21 cellular contexts compared by ENCODE assay signal in genomic region chr14:81245771-81246170, GRCh38.
"Had no signal": no experiment of that assay in that cellular context is flagged by ENCODE, and none has a peak within 500 bp of the region (broad histone marks: within the 10 kb centered on the region; RNA-seq: fewer than 3 reads in every experiment).

No MANE protein-coding gene starts in this region.

- H3K4me1 ChIP-seq: breast epithelium, foreskin keratinocyte, right lobe of liver had no signal

- H3K27ac Mint-ChIP-seq: activated naive CD8-positive, alpha-beta T cell; activated T-cell treated with anti-CD3 and anti-CD28 coated beads, Interleukin-2, amount 50 U/mL, for 24 hours; activated T-helper 17 cell treated with anti-CD3 and anti-CD28 coated beads, Interleukin-2, amount 50 U/mL, for 72 hours; memory B cell; WTC11 had no signal

- H3K27ac ChIP-seq: dorsolateral prefrontal cortex, foreskin keratinocyte, right lobe of liver, thyroid gland had no signal

- H3K9me3 ChIP-seq: right lobe of liver, thyroid gland had no signal

- H3K27me3 ChIP-seq: breast epithelium, dorsolateral prefrontal cortex, foreskin keratinocyte, right lobe of liver, thyroid gland had no signal

- H3K27me3 Mint-ChIP-seq: activated T-cell treated with anti-CD3 and anti-CD28 coated beads, Interleukin-2, amount 50 U/mL, for 24 hours had no signal

- H3K36me3 ChIP-seq: breast epithelium, right lobe of liver, thyroid gland had no signal

- DNase-seq: activated CD8-positive, alpha-beta memory T cell treated with anti-CD3 and anti-CD28 coated beads, Interleukin-2, amount 50 U/mL, for 4 hours; activated T-cell treated with anti-CD3 and anti-CD28 coated beads, Interleukin-2, amount 50 U/mL, for 24 hours; amniotic stem cell; dorsolateral prefrontal cortex; foreskin keratinocyte; left colon; occipital lobe; right lobe of liver; stimulated activated CD4-positive, alpha-beta T cell treated with anti-CD3 and anti-CD28 coated beads, Interleukin-15, amount 100 ng/mL, for 24 hours; stimulated activated CD8-positive, alpha-beta memory T cell treated with anti-CD3 and anti-CD28 coated beads, Interleukin-4, amount 100 ng/mL, for 48 hours; stimulated activated naive CD4-positive, alpha-beta T cell; T-helper 9 cell had no signal

- H3K4me3 Mint-ChIP-seq: activated naive CD8-positive, alpha-beta T cell; activated T-cell treated with anti-CD3 and anti-CD28 coated beads, Interleukin-2, amount 50 U/mL, for 24 hours; activated T-helper 17 cell treated with anti-CD3 and anti-CD28 coated beads, Interleukin-2, amount 50 U/mL, for 72 hours; central memory CD8-positive, alpha-beta T cell; memory B cell; neural crest cell; WTC11 had no signal

- H3K4me3 ChIP-seq: breast epithelium, dorsolateral prefrontal cortex, right lobe of liver, smooth muscle cell, thyroid gland had no signal

- H3K4me1 Mint-ChIP-seq: activated T-helper 17 cell treated with anti-CD3 and anti-CD28 coated beads, Interleukin-2, amount 50 U/mL, for 72 hours; central memory CD8-positive, alpha-beta T cell; memory B cell; neural crest cell; WTC11 had no signal
